In genomic region chr2:19933351-19933981, GRCh38 we compare ENCODE assay signal across 8 cellular contexts. TPM values are rescaled to one million over a fixed set of nuclear protein-coding genes. Genes with fewer than 3 reads are reported as not detected.
A peak's percentile ranks its signal among the peaks of the same experiment; 100 is the strongest.
DNase-seq lines count a peak whose midpoint lies in the region; ATAC-seq and TF ChIP-seq lines count a peak whose summit lies in the region.

No MANE protein-coding gene starts in this region.

- no peaks in the 10 kb centered on the region for H4K20me1 ChIP-seq in osteoblast (ENCODE audit: insufficient read depth, low read length)

- H3K4me3 ChIP-seq in osteoblast (ENCODE audit: insufficient read depth, low read length) (peak overlapping the region; percentile 35), WERI-Rb-1 (ENCODE audit: low read depth, low read length) (no peak overlapping the region)

- no peaks in the 10 kb centered on the region for H3K79me2 ChIP-seq in osteoblast (ENCODE audit: insufficient read depth, low read length)

- H3K27me3 ChIP-seq in osteoblast (ENCODE audit: insufficient read depth, low read length) (no peaks in the 10 kb centered on the region), WERI-Rb-1 (ENCODE audit: insufficient read depth, low read depth, severe bottlenecking) (no peaks in the 10 kb centered on the region)

- peak overlapping the region; percentile 71 for H3K4me2 ChIP-seq in osteoblast (ENCODE audit: insufficient read depth, low read length)

- H3K4me1 ChIP-seq in osteoblast (ENCODE audit: insufficient read depth, low read length): peaks cover 13% of the 10 kb centered on the region

- TF ChIP-seq CTCF in osteoblast (IDR thresholded peaks at IDR 0.05; ENCODE audit: extremely low read depth, low read depth, low read length): no peak
- no peak for TF ChIP-seq CTCF in WERI-Rb-1 (IDR thresholded peaks at IDR 0.05; ENCODE audit: low read depth, low read length)

- H3K9me3 ChIP-seq in osteoblast (ENCODE audit: low read depth, low read length) (no peaks in the 10 kb centered on the region), WERI-Rb-1 (ENCODE audit: severe bottlenecking) (peaks cover 2% of the 10 kb centered on the region)

- peak; percentile 77 for ATAC-seq in GM18867 (IDR thresholded peaks at IDR 0.05; ENCODE audit: unreplicated experiment)
- peak; percentile 60 for ATAC-seq in HG03095 (IDR thresholded peaks at IDR 0.05; ENCODE audit: unreplicated experiment)
- no peak for ATAC-seq in GM18520 (IDR thresholded peaks at IDR 0.05; ENCODE audit: unreplicated experiment)

- peak overlapping the region; percentile 81 for H3K27ac ChIP-seq in osteoblast (ENCODE audit: low read depth, low read length)
- H3K27ac ChIP-seq in WERI-Rb-1: no peak overlapping the region

- H3K36me3 ChIP-seq in osteoblast (ENCODE audit: insufficient read depth, low read length) (peaks cover 30% of the 10 kb centered on the region), WERI-Rb-1 (peaks cover 47% of the 10 kb centered on the region)

- peak; percentile 76 for DNase-seq in astrocyte of the hippocampus (ENCODE audit: low read depth, low spot score)
- DNase-seq in osteoblast (ENCODE audit: insufficient read length, low spot score, missing footprints): peak; percentile 38
- DNase-seq in WERI-Rb-1: no peak
- DNase-seq in T-helper 9 cell: no peak
- no peak for DNase-seq in activated CD4-positive, CD25-positive, alpha-beta regulatory T cell treated with anti-CD3 and anti-CD28 coated beads, Interleukin-2, amount 50 U/mL, for 72 hours

- peak overlapping the region; percentile 59 for H2AFZ ChIP-seq in osteoblast (ENCODE audit: low read length)

RNA-seq across cellular contexts. Expression of gene TTC32, which starts 31.7 kb away (rescaled TPM):
- total RNA-seq in osteoblast: 10.3 and 14.8 TPM in 2 replicates

RNA-seq across cellular contexts. Expression of gene WDR35, which starts 56.4 kb away (rescaled TPM):
- total RNA-seq in osteoblast: 17.4 and 18.1 TPM in 2 replicates

Comparison
In these comparisons a context has a peak if more than half of its experiments do, and no peak if none do; other contexts are left out.
1. DNase-seq: peak in astrocyte of the hippocampus (single experiment) and osteoblast (single experiment); none in WERI-Rb-1 (single experiment), T-helper 9 cell (single experiment) and activated CD4-positive, CD25-positive, alpha-beta regulatory T cell treated with anti-CD3 and anti-CD28 coated beads, Interleukin-2, amount 50 U/mL, for 72 hours (single experiment).